19 cellular contexts compared by ENCODE assay signal in genomic region chr10:61633665-61634064, GRCh38. TPM values are rescaled to one million over a fixed set of nuclear protein-coding genes. Genes with fewer than 3 reads are reported as not detected.
DNase-seq lines count a peak whose midpoint lies in the region; ATAC-seq and TF ChIP-seq lines count a peak whose summit lies in the region.
"Had no signal": no experiment of that assay in that cellular context is flagged by ENCODE, and none has a peak within 500 bp of the region (broad histone marks: within the 10 kb centered on the region; RNA-seq: fewer than 3 reads in every experiment).

No MANE protein-coding gene starts in this region.

- in situ Hi-C loops in Panc1 (cut with HindIII; ENCODE audit: low pct_unique_long_range_greater_than_20kb, low sequenced_read_pairs), result no loop called here
- in situ Hi-C loops in brain microvascular endothelial cell (cut with HindIII; ENCODE audit: low pct_ligation_motif_present, low sequenced_read_pairs), result no loop called here

- H3K27me3 Mint-ChIP-seq in stimulated activated naive CD8-positive, alpha-beta T cell treated with anti-CD3 and anti-CD28 coated beads, Interleukin-15, amount 100 ng/mL, for 72 hours, result no peaks in the 10 kb centered on the region
- H3K27me3 Mint-ChIP-seq: activated naive CD8-positive, alpha-beta T cell treated with anti-CD3 and anti-CD28 coated beads, Interleukin-2, amount 50 U/mL, for 24 hours had no signal

- peak; percentile 67 for ATAC-seq in Panc1
- ATAC-seq in stimulated activated naive CD8-positive, alpha-beta T cell treated with anti-CD3 and anti-CD28 coated beads, Interleukin-15, amount 100 ng/mL, for 72 hours, result no peak
- ATAC-seq: activated CD4-positive, CD25-positive, alpha-beta regulatory T cell treated with anti-CD3 and anti-CD28 coated beads, Interleukin-2, amount 50 U/mL, for 24 hours; activated naive CD8-positive, alpha-beta T cell treated with anti-CD3 and anti-CD28 coated beads, Interleukin-2, amount 50 U/mL, for 24 hours; sciatic nerve; upper lobe of right lung had no signal

- no TSS peak for BruUV-seq in Panc1 (replicated peaks; lab: Mats Ljungman, UMichigan)

- H3K27ac Mint-ChIP-seq in stimulated activated naive CD8-positive, alpha-beta T cell treated with anti-CD3 and anti-CD28 coated beads, Interleukin-15, amount 100 ng/mL, for 72 hours, result no peak overlapping the region
- H3K27ac Mint-ChIP-seq: activated naive CD8-positive, alpha-beta T cell treated with anti-CD3 and anti-CD28 coated beads, Interleukin-2, amount 50 U/mL, for 24 hours; H9 had no signal

- H3K36me3 ChIP-seq in Panc1 (ENCODE audit: control insufficient read depth, insufficient read depth, low read length) (no peaks in the 10 kb centered on the region), brain microvascular endothelial cell (replicated peaks) (no peaks in the 10 kb centered on the region)
- H3K36me3 ChIP-seq: stomach, upper lobe of right lung had no signal

- no peaks in the 10 kb centered on the region for H3K9me3 ChIP-seq in Panc1 (ENCODE audit: control insufficient read depth, insufficient read depth, low read depth, low read length)
- H3K9me3 ChIP-seq: stomach, upper lobe of right lung had no signal

- TF ChIP-seq CTCF in Panc1 (IDR thresholded peaks at IDR 0.05), result no peak
- TF ChIP-seq CTCF in brain microvascular endothelial cell (IDR thresholded peaks at IDR 0.05; ENCODE audit: low read depth, low read length, missing control alignments), result no peak

- POLR2A ChIA-PET in Panc1 (lab: Charles Lee), result interaction anchor here (0.6 kb wide), 1 partner anchor 268 kb away, joined by 4 read pairs; the partner anchor contains the start of gene ARID5B

- intact Hi-C loops in Panc1 (cut with micrococcal nuclease; ENCODE audit: unreplicated experiment), result no loop called here

- H3K4me1 Mint-ChIP-seq in stimulated activated naive CD8-positive, alpha-beta T cell treated with anti-CD3 and anti-CD28 coated beads, Interleukin-15, amount 100 ng/mL, for 72 hours, result no peaks in the 10 kb centered on the region
- H3K4me1 Mint-ChIP-seq: activated naive CD8-positive, alpha-beta T cell treated with anti-CD3 and anti-CD28 coated beads, Interleukin-2, amount 50 U/mL, for 24 hours had no signal

- H3K27ac ChIP-seq in Panc1 (ENCODE audit: low read length) (peak overlapping the region; percentile 78; the same call in 1 of the 2 replicates), brain microvascular endothelial cell (no peak overlapping the region)
- H3K27ac ChIP-seq: HL-60, stomach, upper lobe of right lung had no signal

- no peaks in the 10 kb centered on the region for H3K9me3 Mint-ChIP-seq in stimulated activated naive CD8-positive, alpha-beta T cell treated with anti-CD3 and anti-CD28 coated beads, Interleukin-15, amount 100 ng/mL, for 72 hours
- H3K9me3 Mint-ChIP-seq: activated naive CD8-positive, alpha-beta T cell treated with anti-CD3 and anti-CD28 coated beads, Interleukin-2, amount 50 U/mL, for 24 hours; H9 had no signal

- H3K27me3 ChIP-seq in Panc1 (ENCODE audit: control insufficient read depth, insufficient read depth, low read length) (no peaks in the 10 kb centered on the region), brain microvascular endothelial cell (replicated peaks) (no peaks in the 10 kb centered on the region)
- H3K27me3 ChIP-seq: stomach, upper lobe of right lung had no signal

- H3K4me3 ChIP-seq in Panc1 (ENCODE audit: low read depth in 2 of 2, low read length in 2 of 2), result no peak overlapping the region
- no peak overlapping the region for H3K4me3 ChIP-seq in brain microvascular endothelial cell (ENCODE audit: low read depth, low read length)
- H3K4me3 ChIP-seq: stomach, upper lobe of right lung had no signal

- DNase-seq in ELR (ENCODE audit: low read depth), result peak; percentile 55
- DNase-seq in Panc1 (ENCODE audit: low read depth, low spot score), result peak; percentile 81
- peak; percentile 51 for DNase-seq in dermis blood vessel endothelial cell
- peak; percentile 51 to 60 for DNase-seq in lung microvascular endothelial cell (ENCODE audit: low read depth in 2 of 2)
- no peak for DNase-seq in stimulated activated naive CD8-positive, alpha-beta T cell treated with anti-CD3 and anti-CD28 coated beads, Interleukin-15, amount 100 ng/mL, for 72 hours
- no peak for DNase-seq in brain microvascular endothelial cell
- DNase-seq in NAMALWA (ENCODE audit: low spot score), result no peak
- no peak for DNase-seq in KG1 (lab: John Stamatoyannopoulos, UW)
- DNase-seq: activated naive CD8-positive, alpha-beta T cell treated with anti-CD3 and anti-CD28 coated beads, Interleukin-2, amount 50 U/mL, for 24 hours; DMS79; H9; NCI-H1092 treated with DMSO at 0.1 percent for 48 hours; NCI-H526 treated with DMSO at 0.1 percent for 48 hours; stimulated activated CD4-positive, alpha-beta T cell treated with anti-CD3 and anti-CD28 coated beads, Interleukin-2, amount 100 ng/mL, for 24 hours; stomach; upper lobe of right lung had no signal

- no peak overlapping the region for H3K4me3 Mint-ChIP-seq in stimulated activated naive CD8-positive, alpha-beta T cell treated with anti-CD3 and anti-CD28 coated beads, Interleukin-15, amount 100 ng/mL, for 72 hours
- H3K4me3 Mint-ChIP-seq: activated naive CD8-positive, alpha-beta T cell treated with anti-CD3 and anti-CD28 coated beads, Interleukin-2, amount 50 U/mL, for 24 hours; H9 had no signal

- H3K4me1 ChIP-seq in Panc1 (ENCODE audit: control insufficient read depth, insufficient read depth, low read length), result peaks cover 17% of the 10 kb centered on the region

- CTCF ChIA-PET in Panc1 (lab: Charles Lee), result interaction anchor here (0.6 kb wide), 1 partner anchor 139 kb away, joined by 5 read pairs; no protein-coding TSS in a partner anchor

RNA-seq across cellular contexts. Expression of gene CABCOCO1, which starts 29.1 kb away (rescaled TPM):
- total RNA-seq in Panc1 (2021; ENCODE audit: unreplicated experiment), result 4.0 TPM
- polyA plus RNA-seq in Panc1 (2012; ENCODE audit: insufficient read length), result 2.7 TPM
- not detected in 2 replicates for total RNA-seq in dermis blood vessel endothelial cell
- under 0.01 TPM in 1 of 2 replicates, not detected in the other for total RNA-seq in lung microvascular endothelial cell
- total RNA-seq: H9, sciatic nerve, upper lobe of right lung had no signal

Comparison
In these comparisons a context has a peak if more than half of its experiments do, and no peak if none do; other contexts are left out.
1. DNase-seq: peak in ELR (single experiment), Panc1 (single experiment), dermis blood vessel endothelial cell (single experiment) and lung microvascular endothelial cell (2 of 2); none in stimulated activated naive CD8-positive, alpha-beta T cell treated with anti-CD3 and anti-CD28 coated beads, Interleukin-15, amount 100 ng/mL, for 72 hours (0 of 2), brain microvascular endothelial cell (single experiment), NAMALWA (single experiment) and KG1 (single experiment).